In genomic region chr9:81557957-81558791, GRCh38 we compare ENCODE assay signal across 10 cellular contexts.
DNase-seq lines count a peak whose midpoint lies in the region; ATAC-seq and TF ChIP-seq lines count a peak whose summit lies in the region.
"Had no signal": no experiment of that assay in that cellular context is flagged by ENCODE, and none has a peak within 500 bp of the region (broad histone marks: within the 10 kb centered on the region; RNA-seq: fewer than 3 reads in every experiment).

No MANE protein-coding gene starts in this region.

- ATAC-seq in HG03045 (IDR thresholded peaks at IDR 0.05; ENCODE audit: unreplicated experiment): no peak
- ATAC-seq: GM12878 had no signal

- TF ChIP-seq CTCF in H9 (conservative IDR thresholded peaks at IDR 0.05): no peak
- no peak for TF ChIP-seq CTCF in brain microvascular endothelial cell (IDR thresholded peaks at IDR 0.05; ENCODE audit: low read depth, low read length, missing control alignments)

- H3K14ac ChIP-seq in H9 (ENCODE audit: insufficient read depth, low read length): no peak overlapping the region

- H3K4ac ChIP-seq in H9 (ENCODE audit: low read depth, low read length): no peak overlapping the region

- DNase-seq in H9 (no peak), brain microvascular endothelial cell (no peak), kidney tubule cell (ENCODE audit: low spot score) (peak; percentile 74), stromal cell of bone marrow (ENCODE audit: low read depth) (peak; percentile 77), NCI-H1930 (lab: John Stamatoyannopoulos, UW) (no peak), KG1 (lab: John Stamatoyannopoulos, UW) (no peak)
- DNase-seq in activated naive CD4-positive, alpha-beta T cell treated with anti-CD3 and anti-CD28 coated beads for 36 hours: no peak

- H3K36me3 Mint-ChIP-seq in H9 (ENCODE audit: insufficient read depth in 1 of 3, low read depth in 3 of 3): no peaks in the 10 kb centered on the region
- no peaks in the 10 kb centered on the region for H3K36me3 Mint-ChIP-seq in activated naive CD4-positive, alpha-beta T cell treated with anti-CD3 and anti-CD28 coated beads for 36 hours (ENCODE audit: low read depth)

- H4K20me1 ChIP-seq in H9 (ENCODE audit: control insufficient read depth, insufficient read depth, insufficient read length): no peaks in the 10 kb centered on the region

- no peak overlapping the region for H3K4me3 ChIP-seq in brain microvascular endothelial cell (ENCODE audit: low read depth, low read length)
- H3K4me3 ChIP-seq: GM12878 had no signal

- no peak overlapping the region for H2BK120ac ChIP-seq in H9 (ENCODE audit: low read depth, low read length, poor library complexity, severe bottlenecking)

- WGBS in H9 (ENCODE audit: extremely low coverage, insufficient read length, low lambda C conversion rate): no CpG with 5 or more reads among the region's 7 CpGs

- peaks cover 5% of the 10 kb centered on the region for H3K27me3 Mint-ChIP-seq in H9 (ENCODE audit: low read depth)
- H3K27me3 Mint-ChIP-seq in activated naive CD4-positive, alpha-beta T cell treated with anti-CD3 and anti-CD28 coated beads for 36 hours (ENCODE audit: low read depth): peaks cover 10% of the 10 kb centered on the region

- CTCF ChIA-PET in activated naive CD4-positive, alpha-beta T cell treated with anti-CD3 and anti-CD28 coated beads for 36 hours (lab: Charles Lee): no interaction called here

- H3K27ac ChIP-seq in H9 (ENCODE audit: insufficient read length, low read depth, low read length) (no peak overlapping the region), brain microvascular endothelial cell (peak overlapping the region; percentile 2)

- H3K36me3 ChIP-seq in brain microvascular endothelial cell (replicated peaks): no peaks in the 10 kb centered on the region

- H2AFZ ChIP-seq in H9 (ENCODE audit: low read length): no peak overlapping the region

- H2BK5ac ChIP-seq in H9 (ENCODE audit: insufficient read length, low read length): no peak overlapping the region

- H2BK12ac ChIP-seq in H9 (ENCODE audit: insufficient read length, low read depth, low read length): no peak overlapping the region

- no peak overlapping the region for H3T11ph ChIP-seq in H9 (ENCODE audit: low read length)

- no peak overlapping the region for H2BK15ac ChIP-seq in H9 (ENCODE audit: low read depth, low read length)

- intact Hi-C loops in activated naive CD4-positive, alpha-beta T cell treated with anti-CD3 and anti-CD28 coated beads for 36 hours (cut with micrococcal nuclease): no loop called here

- in situ Hi-C loops in brain microvascular endothelial cell (cut with HindIII; ENCODE audit: low pct_ligation_motif_present, low sequenced_read_pairs): no loop called here

- H4K8ac ChIP-seq in H9 (replicated peaks; ENCODE audit: insufficient read length, low read depth, low read length): no peak overlapping the region

- no peak overlapping the region for H3K4me3 Mint-ChIP-seq in H9
- no peak overlapping the region for H3K4me3 Mint-ChIP-seq in activated naive CD4-positive, alpha-beta T cell treated with anti-CD3 and anti-CD28 coated beads for 36 hours
- H3K4me3 Mint-ChIP-seq: activated T-helper 1 cell treated with anti-CD3 and anti-CD28 coated beads, Interleukin-12 subunit alpha, Interleukin-12 subunit beta, Interleukin-2, Interleukin-4 antibody, amounts not matched to agents 30 ng/mL and 10 ng/mL and 1 ng/mL, durations not matched to agents 14 hours and 24 hours and 36 hours had no signal

- H3K18ac ChIP-seq in H9 (ENCODE audit: insufficient read length, low read depth, low read length): no peak overlapping the region

- no peaks in the 10 kb centered on the region for H3K79me2 ChIP-seq in H9 (ENCODE audit: insufficient read depth, low read length)

- no peak overlapping the region for H3K23ac ChIP-seq in H9 (ENCODE audit: insufficient read length, low read depth, low read length)

- no peak overlapping the region for H4K91ac ChIP-seq in H9 (ENCODE audit: insufficient read length, low read depth, low read length)

- H3K9me3 ChIP-seq in H9 (ENCODE audit: control insufficient read depth, low read depth, low read length): no peaks in the 10 kb centered on the region

- H3K79me1 ChIP-seq in H9 (ENCODE audit: insufficient read depth, low read depth, low read length, poor library complexity, severe bottlenecking): no peaks in the 10 kb centered on the region

- H4K5ac ChIP-seq in H9 (ENCODE audit: insufficient read length, low read depth, low read length): no peak overlapping the region

- no peaks in the 10 kb centered on the region for H3K23me2 ChIP-seq in H9 (ENCODE audit: insufficient read length, low read depth, low read length, poor library complexity, severe bottlenecking)

- H3K9ac ChIP-seq in H9 (ENCODE audit: extremely low read depth, insufficient read length, low read length): no peak overlapping the region

- H3K9me3 Mint-ChIP-seq in H9: no peaks in the 10 kb centered on the region; a peak in 1 of 5 replicates
- no peaks in the 10 kb centered on the region for H3K9me3 Mint-ChIP-seq in activated naive CD4-positive, alpha-beta T cell treated with anti-CD3 and anti-CD28 coated beads for 36 hours
- H3K9me3 Mint-ChIP-seq: activated T-helper 1 cell treated with anti-CD3 and anti-CD28 coated beads, Interleukin-12 subunit alpha, Interleukin-12 subunit beta, Interleukin-2, Interleukin-4 antibody, amounts not matched to agents 30 ng/mL and 10 ng/mL and 1 ng/mL, durations not matched to agents 14 hours and 24 hours and 36 hours had no signal

- peaks cover 4% of the 10 kb centered on the region; the same call in 1 of the 2 replicates for H3K4me1 ChIP-seq in H9 (ENCODE audit: insufficient read depth, low read length)

- peak overlapping the region in 2 of 3 experiments; percentile 28 to 37; a peak in 2 of 7 replicates for H3K27ac Mint-ChIP-seq in H9
- H3K27ac Mint-ChIP-seq in activated naive CD4-positive, alpha-beta T cell treated with anti-CD3 and anti-CD28 coated beads for 36 hours: no peak overlapping the region
- H3K27ac Mint-ChIP-seq: activated T-helper 1 cell treated with anti-CD3 and anti-CD28 coated beads, Interleukin-12 subunit alpha, Interleukin-12 subunit beta, Interleukin-2, Interleukin-4 antibody, amounts not matched to agents 30 ng/mL and 10 ng/mL and 1 ng/mL, durations not matched to agents 14 hours and 24 hours and 36 hours had no signal

- H3K4me1 Mint-ChIP-seq in H9: peaks cover 35 to 37% of the 10 kb centered on the region in 2 experiments
- no peaks in the 10 kb centered on the region for H3K4me1 Mint-ChIP-seq in activated naive CD4-positive, alpha-beta T cell treated with anti-CD3 and anti-CD28 coated beads for 36 hours (ENCODE audit: low read depth)

- no peak overlapping the region for H3K56ac ChIP-seq in H9 (ENCODE audit: insufficient read length, low read depth, low read length)

- no peak overlapping the region for H3K4me2 ChIP-seq in H9 (ENCODE audit: insufficient read depth, insufficient read length, low read length)

- H2AK5ac ChIP-seq in H9 (ENCODE audit: insufficient read length, low read length): no peak overlapping the region

- H3K27me3 ChIP-seq in H9 (ENCODE audit: insufficient read depth, low read length): no peaks in the 10 kb centered on the region
- H3K27me3 ChIP-seq in brain microvascular endothelial cell (replicated peaks): no peaks in the 10 kb centered on the region

- H2BK20ac ChIP-seq in H9 (ENCODE audit: low read depth, low read length, poor library complexity, severe bottlenecking): no peak overlapping the region

Comparison
In these comparisons a context has a peak if more than half of its experiments do, and no peak if none do; other contexts are left out.
1. DNase-seq: peak in kidney tubule cell (single experiment) and stromal cell of bone marrow (single experiment); none in H9 (single experiment), brain microvascular endothelial cell (single experiment), activated naive CD4-positive, alpha-beta T cell treated with anti-CD3 and anti-CD28 coated beads for 36 hours (single experiment), NCI-H1930 (0 of 2) and KG1 (single experiment).